ENCODE assay signal across 8 cellular contexts in genomic region chr17:18261146-18261515, GRCh38. TPM values are rescaled to one million over a fixed set of nuclear protein-coding genes. Genes with fewer than 3 reads are reported as not detected.
DNase-seq lines count a peak whose midpoint lies in the region; ATAC-seq, FAIRE-seq and TF ChIP-seq lines count a peak whose summit lies in the region.

No MANE protein-coding gene starts in this region.

- H3K23me2 ChIP-seq in H1 (ENCODE audit: low read depth, low read length), result peaks cover 14% of the 10 kb centered on the region

- no peak overlapping the region for H4K5ac ChIP-seq in H1 (ENCODE audit: insufficient read length, low read depth, low read length)

- H4K20me1 ChIP-seq in H1 (replicated peaks in 1 of 2; ENCODE audit: control insufficient read depth in 1 of 2, insufficient read depth in 2 of 2, low read length in 2 of 2), result peaks cover 2 to 8% of the 10 kb centered on the region in 2 experiments

- FAIRE-seq in H1 (lab: Jason Lieb, UNC), result no peak

- H3K18ac ChIP-seq in H1 (ENCODE audit: extremely low read depth, low read length) (no peak overlapping the region; the same call in 1 of the 2 replicates), mesenchymal stem cell (ENCODE audit: low read depth in 1 of 2, low read length in 2 of 2) (peak overlapping the region; percentile 57 to 98)

- H2BK120ac ChIP-seq in H1 (replicated peaks; ENCODE audit: low read depth, low read length) (no peak overlapping the region), mesenchymal stem cell (ENCODE audit: low read depth, low read length) (no peak overlapping the region)

- H4K91ac ChIP-seq in H1 (replicated peaks; ENCODE audit: insufficient read length, low read length) (no peak overlapping the region), mesenchymal stem cell (ENCODE audit: low read length) (no peak overlapping the region)

- no peak overlapping the region for H2BK12ac ChIP-seq in H1 (ENCODE audit: low read depth, low read length)
- no peak overlapping the region for H2BK12ac ChIP-seq in mesenchymal stem cell (ENCODE audit: low read length in 2 of 2)

- H3K27ac ChIP-seq in H1 (ENCODE audit: low read depth, low read length), result peak overlapping the region; percentile 90; the same call in 1 of the 2 replicates
- peak overlapping the region; percentile 77 for H3K27ac ChIP-seq in mesenchymal stem cell (ENCODE audit: low read length, poor library complexity, severe bottlenecking)
- peak overlapping the region; percentile 83 for H3K27ac ChIP-seq in temporal lobe (ENCODE audit: low read depth, low read length)

- H3K36me3 ChIP-seq in H1 (ENCODE audit: control insufficient read depth in 2 of 4, insufficient read depth in 4 of 4, low read length in 3 of 4), result peaks cover 3 to 22% (median 11%) of the 10 kb centered on the region in 4 experiments; a peak in 7 of 8 replicates
- H3K36me3 ChIP-seq in mesenchymal stem cell (ENCODE audit: control insufficient read depth in 1 of 2, insufficient read depth in 2 of 2, low read depth in 1 of 2, low read length in 2 of 2), result peaks cover 41 to 43% of the 10 kb centered on the region in 2 experiments

- H3K56ac ChIP-seq in H1 (replicated peaks; ENCODE audit: insufficient read length, low read depth, low read length), result no peak overlapping the region

- H3K9ac ChIP-seq in H1 (replicated peaks in 1 of 4; ENCODE audit: extremely low read depth in 1 of 4, low read depth in 3 of 4, low read length in 3 of 4) (peak overlapping the region in 3 of 4 experiments; percentile 63 to 79 (median 77); a peak in 6 of 7 replicates), mesenchymal stem cell (ENCODE audit: low read length) (peak overlapping the region; percentile 97)

- no peak overlapping the region for H2AFZ ChIP-seq in H1 (ENCODE audit: low read length)
- H2AFZ ChIP-seq in mesenchymal stem cell (ENCODE audit: low read depth, low read length), result no peak overlapping the region

- no peak for TF ChIP-seq CTCF in H1 (IDR thresholded peaks at IDR 0.05; ENCODE audit: control extremely low read depth in 1 of 3, insufficient read depth in 1 of 3, low read depth in 1 of 3, low read length in 3 of 3)

- in situ Hi-C loops in G401 (cut with HindIII; ENCODE audit: low sequenced_read_pairs), result no loop called here

- no peak overlapping the region for H3K23ac ChIP-seq in H1 (ENCODE audit: insufficient read length)
- H3K23ac ChIP-seq in mesenchymal stem cell (ENCODE audit: low read length in 2 of 2), result peak overlapping the region in 1 of 2 experiments; percentile 60

- WGBS in H1 (ENCODE audit: extremely low coverage in 1 of 2, insufficient coverage in 1 of 2, insufficient read length in 1 of 2, insufficient replicate concordance in 2 of 2, low coverage in 1 of 2, low lambda C conversion rate in 2 of 2, missing lambda C conversion rate in 1 of 2), 2 experiments, result 18% methylated on average over 13 of the region's 16 CpGs; no CpG with 5 or more reads in 1 of the 2 experiments
- WGBS in mesenchymal stem cell, result 6% methylated on average over 16 of the region's 16 CpGs

- H3K4me2 ChIP-seq in H1 (ENCODE audit: insufficient read depth in 1 of 2, low read depth in 2 of 2, low read length in 2 of 2) (peak overlapping the region; percentile 64 to 79), mesenchymal stem cell (ENCODE audit: low read length, poor library complexity, severe bottlenecking) (peak overlapping the region; percentile 83)

- no peak for TF ChIP-seq EP300 in H1 (IDR thresholded peaks at IDR 0.05; ENCODE audit: borderline replicate concordance in 1 of 2, low read depth in 2 of 2, low read length in 2 of 2)

- no peak for TF ChIP-seq RAD21 in H1 (IDR thresholded peaks at IDR 0.05 in 1 of 2, conservative IDR thresholded peaks at IDR 0.05 in 1 of 2; ENCODE audit: low read depth in 2 of 2, low read length in 2 of 2)

- H3K4ac ChIP-seq in H1 (replicated peaks; ENCODE audit: insufficient read length, low read depth, low read length), result no peak overlapping the region
- H3K4ac ChIP-seq in mesenchymal stem cell (ENCODE audit: low read depth in 1 of 2, low read length in 2 of 2), result peak overlapping the region; percentile 48 to 69

- peaks cover 15% of the 10 kb centered on the region for H3K79me1 ChIP-seq in H1 (ENCODE audit: low read depth, low read length)
- H3K79me1 ChIP-seq in mesenchymal stem cell (replicated peaks; ENCODE audit: low read length, poor library complexity, severe bottlenecking), result peaks cover 23% of the 10 kb centered on the region

- peaks cover 0 to 18% of the 10 kb centered on the region in 2 experiments; a peak in 1 of 4 replicates for H3K79me2 ChIP-seq in H1 (ENCODE audit: control insufficient read depth in 1 of 2, insufficient read depth in 2 of 2, low read length in 2 of 2)

- peak; percentile 7 for ATAC-seq in HG03066 (IDR thresholded peaks at IDR 0.05; ENCODE audit: low read depth, unreplicated experiment)

- H2BK5ac ChIP-seq in H1 (ENCODE audit: low read depth, low read length) (peak overlapping the region; percentile 97; the same call in 1 of the 2 replicates), mesenchymal stem cell (ENCODE audit: low read depth, low read length, poor library complexity, severe bottlenecking) (peak overlapping the region; percentile 77)

- CTCF ChIA-PET in H1 (lab: Charles Lee; ENCODE audit: partially characterized antibody), result interaction anchor here (0.8 to 5.4 kb wide), 4 partner anchors 10 to 119 kb away, joined by 3 to 30 read pairs (median 6); no protein-coding TSS in a partner anchor

- H3K27me3 ChIP-seq in H1 (replicated peaks in 1 of 4; ENCODE audit: control insufficient read depth in 3 of 4, extremely low read depth in 1 of 4, insufficient read depth in 3 of 4, low read length in 3 of 4), result no peaks in the 10 kb centered on the region
- H3K27me3 ChIP-seq in mesenchymal stem cell (ENCODE audit: control insufficient read depth in 1 of 2, insufficient read depth in 1 of 2, low read length in 2 of 2), result no peaks in the 10 kb centered on the region

- peak overlapping the region; percentile 31 for H4K8ac ChIP-seq in H1 (ENCODE audit: extremely low read depth, insufficient read depth, low read length)
- H4K8ac ChIP-seq in mesenchymal stem cell (ENCODE audit: low read length), result no peak overlapping the region

- DNase-seq in G401 (ENCODE audit: low spot score) (peak; percentile 45), UCSD-AML1 (lab: John Stamatoyannopoulos, UW; ENCODE audit: unreplicated experiment) (peak; percentile 44), H1 (ENCODE audit: low read depth in 1 of 2, low spot score in 2 of 2) (peak in 1 of 2 experiments; percentile 64), mesenchymal stem cell (peak; percentile 57), cortex of kidney (lab: John Stamatoyannopoulos, UW) (no peak), dedifferentiated amniotic fluid mesenchymal stem cell (ENCODE audit: extremely low spot score) (no peak)

- H2AK5ac ChIP-seq in H1 (ENCODE audit: low read depth, low read length) (no peak overlapping the region), mesenchymal stem cell (ENCODE audit: low read length, severe bottlenecking) (no peak overlapping the region)

- H2BK20ac ChIP-seq in H1 (ENCODE audit: low read length), result no peak overlapping the region

- no peak for TF ChIP-seq POLR2A in H1 (IDR thresholded peaks at IDR 0.05; ENCODE audit: control extremely low read depth in 1 of 2, low read depth in 2 of 2, low read length in 2 of 2)

- H3K4me1 ChIP-seq in H1 (replicated peaks in 1 of 4; ENCODE audit: control insufficient read depth in 3 of 4, insufficient read depth in 4 of 4, low read length in 3 of 4), result peaks cover 4 to 33% (median 20%) of the 10 kb centered on the region in 4 experiments
- H3K4me1 ChIP-seq in mesenchymal stem cell (ENCODE audit: control insufficient read depth, insufficient read depth, low read depth, low read length), result peaks cover 43% of the 10 kb centered on the region

- peak overlapping the region; percentile 76 to 88 (median 84) for H3K4me3 ChIP-seq in H1 (ENCODE audit: extremely low read depth in 1 of 4, insufficient read depth in 2 of 4, low read depth in 3 of 4, low read length in 4 of 4)
- peak overlapping the region; percentile 87 to 95 for H3K4me3 ChIP-seq in mesenchymal stem cell (ENCODE audit: insufficient read depth in 1 of 2, low read depth in 1 of 2, low read length in 2 of 2)

- POLR2A ChIA-PET in H1 (lab: Charles Lee; ENCODE audit: partially characterized antibody), result interaction anchor here (1.1 to 11.5 kb wide), 7 partner anchors 11 to 101 kb away, joined by 3 to 171 read pairs (median 13); partner anchors contain the start of gene SHMT1

- H3K9me3 ChIP-seq in H1 (ENCODE audit: insufficient read depth in 2 of 2, low read depth in 1 of 2, low read length in 1 of 2), result no peaks in the 10 kb centered on the region
- H3K9me3 ChIP-seq in mesenchymal stem cell (ENCODE audit: control insufficient read depth, low read length), result no peaks in the 10 kb centered on the region

- H2BK15ac ChIP-seq in H1 (ENCODE audit: low read length) (no peak overlapping the region), mesenchymal stem cell (ENCODE audit: low read depth, poor library complexity, severe bottlenecking) (no peak overlapping the region)

- H3K14ac ChIP-seq in H1 (ENCODE audit: insufficient read length) (no peak overlapping the region), mesenchymal stem cell (ENCODE audit: low read length in 2 of 2) (peak overlapping the region; percentile 1 to 76)

RNA-seq across cellular contexts. Expression of gene MIEF2, which starts 0.7 kb away (rescaled TPM):
- 20.5 and 22.0 TPM in 2 replicates for total RNA-seq in G401 (2014; rRNA removed; shearing (Covaris generic))
- 9.9 and 12.4 TPM in 2 replicates for total RNA-seq in H1 (2021; fragmentation: NEBNext Ultra II Directional; extraction: Animal tissue kit (Norgen Biotek cat#: 25700))
- polyA plus RNA-seq in H1 (2011; rRNA removed), result 24.9 and 39.6 TPM in 2 replicates
- polyA plus RNA-seq in H1 (2011; cell fraction: cytosol; rRNA removed), result 25.9 TPM
- 28.3 TPM for polyA plus RNA-seq in H1 (2011; cell fraction: nucleus; rRNA removed)
- polyA plus RNA-seq in H1 (2012, experiment 1 of 2), result 6.3 to 11.5 TPM (median 11.1 TPM) in 4 replicates
- polyA plus RNA-seq in H1 (2012, experiment 2 of 2), result 9.9 TPM
- polyA plus RNA-seq in H1 (2013, experiment 1 of 2), result 4.7 TPM
- polyA plus RNA-seq in H1 (2013, experiment 2 of 2), result 4.4 TPM
- polyA minus RNA-seq in H1 (2011; rRNA and poly(A)+ RNA removed), result 10.8 and 14.9 TPM in 2 replicates
- 20.9 TPM for polyA minus RNA-seq in H1 (2011; cell fraction: cytosol; rRNA and poly(A)+ RNA removed)
- polyA minus RNA-seq in H1 (2011; cell fraction: nucleus; rRNA and poly(A)+ RNA removed), result 23.0 TPM
- polyA plus RNA-seq in mesenchymal stem cell (2013, experiment 1 of 2), result 3.5 TPM
- polyA plus RNA-seq in mesenchymal stem cell (2013, experiment 2 of 2), result 3.6 TPM
- 22.4 TPM for total RNA-seq in temporal lobe

RNA-seq across cellular contexts. Expression of gene FLII, which starts 2.6 kb away (rescaled TPM):
- 321 and 446 TPM in 2 replicates for total RNA-seq in G401 (2014; rRNA removed; shearing (Covaris generic))
- total RNA-seq in H1 (2021; fragmentation: NEBNext Ultra II Directional; extraction: Animal tissue kit (Norgen Biotek cat#: 25700)), result 300 and 324 TPM in 2 replicates
- 549 and 674 TPM in 2 replicates for polyA plus RNA-seq in H1 (2011; rRNA removed)
- polyA plus RNA-seq in H1 (2011; cell fraction: cytosol; rRNA removed), result 437 TPM
- polyA plus RNA-seq in H1 (2011; cell fraction: nucleus; rRNA removed), result 871 TPM
- 271 to 422 TPM (median 386 TPM) in 4 replicates for polyA plus RNA-seq in H1 (2012, experiment 1 of 2)
- polyA plus RNA-seq in H1 (2012, experiment 2 of 2), result 333 TPM
- 161 TPM for polyA plus RNA-seq in H1 (2013, experiment 1 of 2)
- polyA plus RNA-seq in H1 (2013, experiment 2 of 2), result 153 TPM
- polyA minus RNA-seq in H1 (2011; rRNA and poly(A)+ RNA removed), result 400 and 457 TPM in 2 replicates
- polyA minus RNA-seq in H1 (2011; cell fraction: cytosol; rRNA and poly(A)+ RNA removed), result 246 TPM
- polyA minus RNA-seq in H1 (2011; cell fraction: nucleus; rRNA and poly(A)+ RNA removed), result 198 TPM
- 181 TPM for polyA plus RNA-seq in mesenchymal stem cell (2013, experiment 1 of 2)
- 174 TPM for polyA plus RNA-seq in mesenchymal stem cell (2013, experiment 2 of 2)
- total RNA-seq in temporal lobe, result 38.1 TPM

RNA-seq across cellular contexts. Expression of gene LLGL1, which starts 35.7 kb away (rescaled TPM):
- total RNA-seq in G401 (2014; rRNA removed; shearing (Covaris generic)), result 67.1 and 74.6 TPM in 2 replicates
- total RNA-seq in H1 (2021; fragmentation: NEBNext Ultra II Directional; extraction: Animal tissue kit (Norgen Biotek cat#: 25700)), result 71.3 and 72.8 TPM in 2 replicates
- polyA plus RNA-seq in H1 (2011; rRNA removed), result 107 and 137 TPM in 2 replicates
- 95.0 TPM for polyA plus RNA-seq in H1 (2011; cell fraction: cytosol; rRNA removed)
- 119 TPM for polyA plus RNA-seq in H1 (2011; cell fraction: nucleus; rRNA removed)
- polyA plus RNA-seq in H1 (2012, experiment 1 of 2), result 45.9 to 70.7 TPM (median 65.3 TPM) in 4 replicates
- polyA plus RNA-seq in H1 (2012, experiment 2 of 2), result 66.3 TPM
- polyA plus RNA-seq in H1 (2013, experiment 1 of 2), result 30.5 TPM
- polyA plus RNA-seq in H1 (2013, experiment 2 of 2), result 29.6 TPM
- 61.7 and 89.9 TPM in 2 replicates for polyA minus RNA-seq in H1 (2011; rRNA and poly(A)+ RNA removed)
- polyA minus RNA-seq in H1 (2011; cell fraction: cytosol; rRNA and poly(A)+ RNA removed), result 61.0 TPM
- 46.1 TPM for polyA minus RNA-seq in H1 (2011; cell fraction: nucleus; rRNA and poly(A)+ RNA removed)
- 13.5 TPM for polyA plus RNA-seq in mesenchymal stem cell (2013, experiment 1 of 2)
- polyA plus RNA-seq in mesenchymal stem cell (2013, experiment 2 of 2), result 13.0 TPM
- 27.5 TPM for total RNA-seq in temporal lobe

RNA-seq across cellular contexts. Expression of gene TOP3A, which starts 53.7 kb away (rescaled TPM):
- 29.7 and 31.3 TPM in 2 replicates for total RNA-seq in G401 (2014; rRNA removed; shearing (Covaris generic))
- 46.2 and 54.3 TPM in 2 replicates for total RNA-seq in H1 (2021; fragmentation: NEBNext Ultra II Directional; extraction: Animal tissue kit (Norgen Biotek cat#: 25700))
- 21.5 and 23.4 TPM in 2 replicates for polyA plus RNA-seq in H1 (2011; rRNA removed)
- 24.9 TPM for polyA plus RNA-seq in H1 (2011; cell fraction: cytosol; rRNA removed)
- polyA plus RNA-seq in H1 (2011; cell fraction: nucleus; rRNA removed), result 40.5 TPM
- polyA plus RNA-seq in H1 (2012, experiment 1 of 2), result 36.7 to 39.0 TPM (median 38.6 TPM) in 4 replicates
- 27.9 TPM for polyA plus RNA-seq in H1 (2012, experiment 2 of 2)
- polyA plus RNA-seq in H1 (2013, experiment 1 of 2), result 24.5 TPM
- 22.6 TPM for polyA plus RNA-seq in H1 (2013, experiment 2 of 2)
- 72.0 and 81.1 TPM in 2 replicates for polyA minus RNA-seq in H1 (2011; rRNA and poly(A)+ RNA removed)
- polyA minus RNA-seq in H1 (2011; cell fraction: cytosol; rRNA and poly(A)+ RNA removed), result 26.3 TPM
- polyA minus RNA-seq in H1 (2011; cell fraction: nucleus; rRNA and poly(A)+ RNA removed), result 55.5 TPM
- polyA plus RNA-seq in mesenchymal stem cell (2013, experiment 1 of 2), result 12.8 TPM
- 12.5 TPM for polyA plus RNA-seq in mesenchymal stem cell (2013, experiment 2 of 2)
- 28.0 TPM for total RNA-seq in temporal lobe

RNA-seq across cellular contexts. Expression of gene SMCR8, which starts 54.0 kb away (rescaled TPM):
- 12.1 and 17.4 TPM in 2 replicates for total RNA-seq in G401 (2014; rRNA removed; shearing (Covaris generic))
- 18.5 and 19.0 TPM in 2 replicates for total RNA-seq in H1 (2021; fragmentation: NEBNext Ultra II Directional; extraction: Animal tissue kit (Norgen Biotek cat#: 25700))
- polyA plus RNA-seq in H1 (2011; rRNA removed), result 6.9 and 8.9 TPM in 2 replicates
- 7.6 TPM for polyA plus RNA-seq in H1 (2011; cell fraction: cytosol; rRNA removed)
- 10.9 TPM for polyA plus RNA-seq in H1 (2011; cell fraction: nucleus; rRNA removed)
- polyA plus RNA-seq in H1 (2012, experiment 1 of 2), result 9.6 to 12.8 TPM (median 12.4 TPM) in 4 replicates
- 4.8 TPM for polyA plus RNA-seq in H1 (2012, experiment 2 of 2)
- polyA plus RNA-seq in H1 (2013, experiment 1 of 2), result 8.2 TPM
- 7.7 TPM for polyA plus RNA-seq in H1 (2013, experiment 2 of 2)
- polyA minus RNA-seq in H1 (2011; rRNA and poly(A)+ RNA removed), result 23.2 and 26.9 TPM in 2 replicates
- polyA minus RNA-seq in H1 (2011; cell fraction: cytosol; rRNA and poly(A)+ RNA removed), result 11.1 TPM
- polyA minus RNA-seq in H1 (2011; cell fraction: nucleus; rRNA and poly(A)+ RNA removed), result 14.6 TPM
- polyA plus RNA-seq in mesenchymal stem cell (2013, experiment 1 of 2), result 10.0 TPM
- 9.7 TPM for polyA plus RNA-seq in mesenchymal stem cell (2013, experiment 2 of 2)
- total RNA-seq in temporal lobe, result 9.3 TPM

Comparison
In these comparisons a context has a peak if more than half of its experiments do, and no peak if none do; other contexts are left out.
1. DNase-seq: peak in G401 (single experiment), UCSD-AML1 (single experiment) and mesenchymal stem cell (single experiment); none in cortex of kidney (single experiment) and dedifferentiated amniotic fluid mesenchymal stem cell (single experiment).
2. Peak in every context shown above with its lines, with median percentiles within 50 percentile points of each other: H3K27ac ChIP-seq.